Comparison of ENCODE assay signal across 21 cellular contexts in genomic region chr13:28550721-28551497, GRCh38.
"Had no signal": no experiment of that assay in that cellular context is flagged by ENCODE, and none has a peak within 500 bp of the region (broad histone marks: within the 10 kb centered on the region; RNA-seq: fewer than 3 reads in every experiment).

No MANE protein-coding gene starts in this region.

- H3K27ac Mint-ChIP-seq: activated CD8-positive, alpha-beta memory T cell treated with anti-CD3 and anti-CD28 coated beads, Interleukin-2, amount 10 ng/mL, durations not matched to agents 7 days and 5 days; activated naive CD4-positive, alpha-beta T cell treated with anti-CD3 and anti-CD28 coated beads, Interleukin-2, amount 50 U/mL, for 72 hours; T-helper 17 cell; WTC11 had no signal

- H3K36me3 Mint-ChIP-seq: activated naive CD4-positive, alpha-beta T cell treated with anti-CD3 and anti-CD28 coated beads, Interleukin-2, amount 50 U/mL, for 72 hours; WTC11 had no signal

- H3K4me3 ChIP-seq: cardiac muscle cell had no signal

- H3K27ac ChIP-seq: brain microvascular endothelial cell, cardiac muscle cell had no signal

- H3K36me3 ChIP-seq: brain microvascular endothelial cell, cardiac muscle cell had no signal

- H3K4me3 Mint-ChIP-seq: activated CD8-positive, alpha-beta memory T cell treated with anti-CD3 and anti-CD28 coated beads, Interleukin-2, amount 10 ng/mL, durations not matched to agents 7 days and 5 days; T-helper 17 cell; WTC11 had no signal

- H3K4me1 Mint-ChIP-seq: activated CD8-positive, alpha-beta memory T cell treated with anti-CD3 and anti-CD28 coated beads, Interleukin-2, amount 10 ng/mL, durations not matched to agents 7 days and 5 days; T-helper 17 cell had no signal

- H3K9me3 Mint-ChIP-seq: WTC11 had no signal

- H3K27me3 ChIP-seq: brain microvascular endothelial cell, cardiac muscle cell had no signal

- ATAC-seq: activated CD8-positive, alpha-beta memory T cell treated with anti-CD3 and anti-CD28 coated beads, Interleukin-2, amount 10 ng/mL, durations not matched to agents 7 days and 5 days; PC-3; T-helper 17 cell; WTC11 had no signal

- DNase-seq: activated CD4-positive, CD25-positive, alpha-beta regulatory T cell treated with anti-CD3 and anti-CD28 coated beads, Interleukin-2, amount 50 U/mL, for 72 hours; activated CD8-positive, alpha-beta memory T cell treated with anti-CD3 and anti-CD28 coated beads, Interleukin-2, amount 10 ng/mL, durations not matched to agents 7 days and 5 days; activated effector memory CD4-positive, alpha-beta T cell treated with anti-CD3 and anti-CD28 coated beads, Interleukin-2, amount 50 U/mL, for 16 hours; activated naive CD4-positive, alpha-beta T cell treated with Interleukin-2 at 50 U/mL for 16 hours; brain microvascular endothelial cell; cerebellar nuclear complex; Karpas-422; MM.1S; NCI-H1105; NCI-H1436; NCI-H1694 treated with DMSO at 0.1 percent for 48 hours; NCI-H2029 treated with DMSO at 0.1 percent for 48 hours; NCI-H510A treated with DMSO at 0.1 percent for 48 hours; NCI-H69; PC-3; SHP77 treated with DMSO at 0.1 percent for 48 hours; T-helper 17 cell; T-helper 9 cell had no signal
